In the genomic region with DNA sequence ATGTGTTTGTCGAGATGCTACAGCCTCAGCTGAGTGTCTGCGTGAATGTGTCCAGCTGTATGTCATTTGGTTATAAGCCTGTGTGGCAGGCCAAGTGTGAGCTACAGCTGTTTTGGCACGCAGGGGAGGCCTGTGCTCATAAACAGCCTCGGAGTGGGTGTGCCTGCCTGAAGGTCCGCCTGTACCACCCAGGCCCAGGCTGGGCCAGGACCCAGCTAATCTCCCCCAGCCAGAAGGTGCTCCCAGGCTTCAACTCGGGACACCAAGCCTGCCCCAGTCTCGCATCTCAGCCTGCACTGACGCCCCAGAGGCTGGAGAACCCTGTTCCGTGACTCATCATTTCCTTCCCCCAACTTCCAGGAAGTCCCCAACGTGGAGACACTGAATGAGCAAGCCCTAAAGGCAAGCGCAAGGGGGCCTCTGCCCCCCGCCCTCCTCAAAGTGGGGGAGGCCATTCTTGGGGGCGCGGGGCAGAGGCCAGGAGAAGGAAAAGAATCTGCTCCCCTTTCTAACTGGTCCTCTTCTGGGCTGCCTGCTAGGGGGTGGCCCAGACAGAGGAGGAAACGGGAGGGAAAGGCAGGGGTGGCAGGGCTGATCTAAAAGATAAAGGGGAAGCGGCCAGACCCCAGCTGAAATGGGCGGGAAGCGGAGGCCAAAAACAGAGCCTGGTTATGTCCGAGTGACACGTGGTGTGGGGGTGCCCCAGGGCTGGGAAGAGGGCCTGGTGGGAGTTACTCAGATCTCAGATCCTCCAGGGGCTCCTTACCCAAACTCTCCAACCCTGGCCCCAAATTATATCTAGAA, we compare ENCODE assay signal across 8 cellular contexts. TPM values are rescaled to one million over a fixed set of nuclear protein-coding genes. Genes with fewer than 3 reads are reported as not detected.
DNase-seq lines count a peak whose midpoint lies in the region; ATAC-seq, FAIRE-seq and TF ChIP-seq lines count a peak whose summit lies in the region.

No MANE protein-coding gene starts in this region.

- peaks cover 11% of the 10 kb centered on the region for H3K36me3 ChIP-seq in colonic mucosa
- H3K36me3 ChIP-seq in HepG2 (replicated peaks in 1 of 2; ENCODE audit: control insufficient read depth in 1 of 2, insufficient read depth in 2 of 2, low read length in 2 of 2) = peaks cover 18 to 30% of the 10 kb centered on the region in 2 experiments

- peak overlapping the region; percentile 84 for H3K4me3 ChIP-seq in colonic mucosa
- peak overlapping the region; percentile 87 to 100 (median 98) for H3K4me3 ChIP-seq in HepG2 (replicated peaks in 1 of 3; ENCODE audit: insufficient read depth in 1 of 3, low read depth in 2 of 3, low read length in 3 of 3)

- DNase-seq in Ammon's horn (ENCODE audit: low spot score) (peak; percentile 48), NCI-H226 (peak; percentile 70), colonic mucosa (peak; percentile 84), HepG2 (ENCODE audit: low spot score) (peak; percentile 68)
- DNase-seq in activated CD4-positive, alpha-beta T cell treated with anti-CD3 and anti-CD28 coated beads for 1 hour = peak; percentile 77
- peak; percentile 69 to 92 for DNase-seq in stimulated activated CD4-positive, alpha-beta T cell treated with anti-CD3 and anti-CD28 coated beads, Interleukin-4, amount 100 ng/mL, for 4 hours

- H3K9me3 ChIP-seq in colonic mucosa (no peaks in the 10 kb centered on the region), HepG2 (ENCODE audit: low read length) (no peaks in the 10 kb centered on the region)

- peak; percentile 55 for FAIRE-seq in HepG2 (lab: Jason Lieb, UNC)

- 2% methylated on average over 14 of the region's 20 CpGs for WGBS in HepG2 (ENCODE audit: low lambda C conversion rate)

- POLR2A ChIA-PET in HepG2 (lab: Yijun Ruan, JAX) = interaction anchor here (0.8 to 5.9 kb wide), 12 partner anchors 10 to 125 kb away, joined by 3 to 66 read pairs (median 6); partner anchors contain the start of gene ARHGAP35

- H3K27ac ChIP-seq in colonic mucosa = peak overlapping the region; percentile 95
- peak overlapping the region; percentile 82 for H3K27ac ChIP-seq in HepG2 (ENCODE audit: extremely low read length, insufficient read depth, low read length)

- no peak for TF ChIP-seq EP300 in HepG2 (IDR thresholded peaks at IDR 0.05; ENCODE audit: low read depth in 2 of 2, low read length in 2 of 2)
- TF ChIP-seq EP300 in HepG2 (CRISPR knock-in tag; IDR thresholded peaks at IDR 0.05; ENCODE audit: borderline replicate concordance) = 0 out of 2 replicates have a peak, but pooled peaks have one; percentile 13

- H3K27me3 ChIP-seq in colonic mucosa (no peaks in the 10 kb centered on the region), HepG2 (ENCODE audit: control insufficient read depth in 1 of 2, insufficient read depth in 2 of 2, low read length in 2 of 2) (no peaks in the 10 kb centered on the region; a peak in 1 of 5 replicates)

- ATAC-seq in GM21447 (IDR thresholded peaks at IDR 0.05; ENCODE audit: unreplicated experiment) = peak; percentile 39
- ATAC-seq in HepG2 = peak; percentile 11
- ATAC-seq in HG03108 (IDR thresholded peaks at IDR 0.05; ENCODE audit: unreplicated experiment) = no peak

- H3K4me1 ChIP-seq in colonic mucosa (peaks cover 13% of the 10 kb centered on the region), HepG2 (ENCODE audit: insufficient read depth, low read length) (peaks cover 52% of the 10 kb centered on the region)

- TF ChIP-seq CTCF in colonic mucosa (IDR thresholded peaks at IDR 0.05) (no peak), HepG2 (CRISPR knock-in tag; IDR thresholded peaks at IDR 0.05) (no peak)

- peaks cover 24% of the 10 kb centered on the region for H4K20me1 ChIP-seq in HepG2 (ENCODE audit: insufficient read depth, low read length)

- H3K4me2 ChIP-seq in HepG2 (ENCODE audit: low read depth, low read length) = peak overlapping the region; percentile 99

- peaks cover 61% of the 10 kb centered on the region for H3K79me2 ChIP-seq in HepG2 (ENCODE audit: insufficient read depth, low read length)

- no peak for TF ChIP-seq RAD21 in HepG2 (CRISPR knock-in tag; IDR thresholded peaks at IDR 0.05)

- TF ChIP-seq POLR2A in HepG2 (IDR thresholded peaks at IDR 0.05; ENCODE audit: insufficient read depth in 1 of 2, low read depth in 2 of 2, low read length in 2 of 2) = peak; percentile 30 to 46; a peak in 3 of 4 replicates

- in situ Hi-C loops in HepG2 (cut with HindIII; ENCODE audit: extremely low pct_ligation_motif_present, low pct_unique_long_range_greater_than_20kb) = no loop called here

- intact Hi-C loops in colonic mucosa (cut with DNase I) (no loop called here), HepG2 (cut with micrococcal nuclease; ENCODE audit: unreplicated experiment) (no loop called here)

- H3K9ac ChIP-seq in colonic mucosa (ENCODE audit: low read depth in 2 of 2, low read length in 2 of 2) = peak overlapping the region; percentile 96 to 98
- H3K9ac ChIP-seq in HepG2 (ENCODE audit: insufficient read depth, low read depth, low read length) = peak overlapping the region; percentile 95

- no peak overlapping the region for H2AFZ ChIP-seq in HepG2 (ENCODE audit: low read length)

- no TSS peak for BruUV-seq in HepG2 (replicated peaks; lab: Mats Ljungman, UMichigan)

- CTCF ChIA-PET in HepG2 (lab: Yijun Ruan, JAX; ENCODE audit: low intra/inter-chr PET ratio, low total read pairs) = no interaction called here

RNA-seq across cellular contexts. Expression of gene SLC1A5, which starts 2.0 kb away (rescaled TPM):
- 100 to 1,000 TPM in 1 of 2 donors, 10 to 100 TPM in 1; 84.3 to 169 TPM for total RNA-seq in colonic mucosa
- 62.9 and 120 TPM in 2 replicates for total RNA-seq in HepG2 (2016; rRNA removed; fragmentation: Illumina TruSeq; extraction: Trizol)
- 32.1 and 33.8 TPM in 2 replicates for total RNA-seq in HepG2 (2016; cell fraction: cytosol; rRNA removed; fragmentation: Illumina TruSeq; extraction: Trizol; ENCODE audit: low read depth)
- total RNA-seq in HepG2 (2016; cell fraction: insoluble cytoplasmic fraction; rRNA removed; fragmentation: Illumina TruSeq; extraction: Trizol) = 60.0 and 120 TPM in 2 replicates
- total RNA-seq in HepG2 (2016; cell fraction: membrane; rRNA removed; fragmentation: Illumina TruSeq; extraction: Trizol) = 66.6 and 68.6 TPM in 2 replicates
- 104 and 128 TPM in 2 replicates for total RNA-seq in HepG2 (2016; cell fraction: nucleus; rRNA removed; fragmentation: Illumina TruSeq; extraction: Trizol)
- 159 and 209 TPM in 2 replicates for polyA plus RNA-seq in HepG2 (2011; rRNA removed)
- polyA plus RNA-seq in HepG2 (2011; cell fraction: cytosol; rRNA removed) = 144 and 165 TPM in 2 replicates
- 113 and 131 TPM in 2 replicates for polyA plus RNA-seq in HepG2 (2011; cell fraction: nucleus; rRNA removed)
- polyA plus RNA-seq in HepG2 (2012) = 119 and 235 TPM in 2 replicates
- 34.6 and 34.8 TPM in 2 replicates for polyA plus RNA-seq in HepG2 (2016; cell fraction: cytosol; fragmentation: Illumina TruSeq; extraction: Trizol; ENCODE audit: low read depth)
- 74.0 and 78.9 TPM in 2 replicates for polyA plus RNA-seq in HepG2 (2016; cell fraction: insoluble cytoplasmic fraction; fragmentation: Illumina TruSeq; extraction: Trizol; ENCODE audit: low read depth)
- 51.1 and 55.4 TPM in 2 replicates for polyA plus RNA-seq in HepG2 (2016; cell fraction: membrane; fragmentation: Illumina TruSeq; extraction: Trizol; ENCODE audit: low read depth)
- 197 and 219 TPM in 2 replicates for polyA plus RNA-seq in HepG2 (2016; cell fraction: nucleus; fragmentation: Illumina TruSeq; extraction: Trizol; ENCODE audit: insufficient read depth, low read depth)
- 282 and 502 TPM in 2 replicates for polyA minus RNA-seq in HepG2 (2011; rRNA and poly(A)+ RNA removed; ENCODE audit: low replicate concordance)
- polyA minus RNA-seq in HepG2 (2011; cell fraction: cytosol; rRNA and poly(A)+ RNA removed) = 101 and 104 TPM in 2 replicates
- 52.3 and 68.3 TPM in 2 replicates for polyA minus RNA-seq in HepG2 (2011; cell fraction: nucleus; rRNA and poly(A)+ RNA removed)

RNA-seq across cellular contexts. Expression of gene STRN4, which starts 40.2 kb away (rescaled TPM):
- total RNA-seq in colonic mucosa (10 to 100 TPM; 56.5 to 90.0 TPM), HepG2 (2016; rRNA removed; fragmentation: Illumina TruSeq; extraction: Trizol) (32.2 and 43.1 TPM in 2 replicates)
- total RNA-seq in HepG2 (2016; cell fraction: cytosol; rRNA removed; fragmentation: Illumina TruSeq; extraction: Trizol; ENCODE audit: low read depth) = 13.6 and 15.4 TPM in 2 replicates
- total RNA-seq in HepG2 (2016; cell fraction: insoluble cytoplasmic fraction; rRNA removed; fragmentation: Illumina TruSeq; extraction: Trizol) = 25.7 and 41.7 TPM in 2 replicates
- 30.2 and 30.9 TPM in 2 replicates for total RNA-seq in HepG2 (2016; cell fraction: membrane; rRNA removed; fragmentation: Illumina TruSeq; extraction: Trizol)
- total RNA-seq in HepG2 (2016; cell fraction: nucleus; rRNA removed; fragmentation: Illumina TruSeq; extraction: Trizol) = 30.6 and 31.6 TPM in 2 replicates
- polyA plus RNA-seq in HepG2 (2011; rRNA removed) = 57.3 and 80.7 TPM in 2 replicates
- 34.2 and 64.8 TPM in 2 replicates for polyA plus RNA-seq in HepG2 (2011; cell fraction: cytosol; rRNA removed)
- 266 and 313 TPM in 2 replicates for polyA plus RNA-seq in HepG2 (2011; cell fraction: nucleus; rRNA removed)
- 35.6 and 48.5 TPM in 2 replicates for polyA plus RNA-seq in HepG2 (2012)
- 8.5 and 9.3 TPM in 2 replicates for polyA plus RNA-seq in HepG2 (2016; cell fraction: cytosol; fragmentation: Illumina TruSeq; extraction: Trizol; ENCODE audit: low read depth)
- 34.1 and 37.8 TPM in 2 replicates for polyA plus RNA-seq in HepG2 (2016; cell fraction: insoluble cytoplasmic fraction; fragmentation: Illumina TruSeq; extraction: Trizol; ENCODE audit: low read depth)
- 21.1 and 23.2 TPM in 2 replicates for polyA plus RNA-seq in HepG2 (2016; cell fraction: membrane; fragmentation: Illumina TruSeq; extraction: Trizol; ENCODE audit: low read depth)
- 78.0 and 78.1 TPM in 2 replicates for polyA plus RNA-seq in HepG2 (2016; cell fraction: nucleus; fragmentation: Illumina TruSeq; extraction: Trizol; ENCODE audit: insufficient read depth, low read depth)
- 47.8 and 141 TPM in 2 replicates for polyA minus RNA-seq in HepG2 (2011; rRNA and poly(A)+ RNA removed; ENCODE audit: low replicate concordance)
- 30.6 and 39.4 TPM in 2 replicates for polyA minus RNA-seq in HepG2 (2011; cell fraction: cytosol; rRNA and poly(A)+ RNA removed)
- polyA minus RNA-seq in HepG2 (2011; cell fraction: nucleus; rRNA and poly(A)+ RNA removed) = 37.0 and 47.4 TPM in 2 replicates

RNA-seq across cellular contexts. Expression of gene FKRP, which starts 40.6 kb away (rescaled TPM):
- total RNA-seq in colonic mucosa (10 to 100 TPM in 1 of 2 donors, 1 to 10 TPM in 1; 8.4 to 10.4 TPM), HepG2 (2016; rRNA removed; fragmentation: Illumina TruSeq; extraction: Trizol) (4.0 and 9.8 TPM in 2 replicates)
- 1.2 and 1.9 TPM in 2 replicates for total RNA-seq in HepG2 (2016; cell fraction: cytosol; rRNA removed; fragmentation: Illumina TruSeq; extraction: Trizol; ENCODE audit: low read depth)
- total RNA-seq in HepG2 (2016; cell fraction: insoluble cytoplasmic fraction; rRNA removed; fragmentation: Illumina TruSeq; extraction: Trizol) = 3.4 and 11.2 TPM in 2 replicates
- total RNA-seq in HepG2 (2016; cell fraction: membrane; rRNA removed; fragmentation: Illumina TruSeq; extraction: Trizol) = 3.6 and 3.7 TPM in 2 replicates
- 11.2 and 11.6 TPM in 2 replicates for total RNA-seq in HepG2 (2016; cell fraction: nucleus; rRNA removed; fragmentation: Illumina TruSeq; extraction: Trizol)
- 7.3 and 9.2 TPM in 2 replicates for polyA plus RNA-seq in HepG2 (2011; rRNA removed)
- 7.8 and 9.7 TPM in 2 replicates for polyA plus RNA-seq in HepG2 (2011; cell fraction: cytosol; rRNA removed)
- polyA plus RNA-seq in HepG2 (2011; cell fraction: nucleus; rRNA removed) = 27.5 and 33.9 TPM in 2 replicates
- 12.4 and 17.0 TPM in 2 replicates for polyA plus RNA-seq in HepG2 (2012)
- polyA plus RNA-seq in HepG2 (2016; cell fraction: cytosol; fragmentation: Illumina TruSeq; extraction: Trizol; ENCODE audit: low read depth) = 0.63 and 1.3 TPM in 2 replicates
- polyA plus RNA-seq in HepG2 (2016; cell fraction: insoluble cytoplasmic fraction; fragmentation: Illumina TruSeq; extraction: Trizol; ENCODE audit: low read depth) = 5.1 TPM in 2 replicates
- polyA plus RNA-seq in HepG2 (2016; cell fraction: membrane; fragmentation: Illumina TruSeq; extraction: Trizol; ENCODE audit: low read depth) = 1.7 and 2.3 TPM in 2 replicates
- 34.8 and 35.7 TPM in 2 replicates for polyA plus RNA-seq in HepG2 (2016; cell fraction: nucleus; fragmentation: Illumina TruSeq; extraction: Trizol; ENCODE audit: insufficient read depth, low read depth)
- polyA minus RNA-seq in HepG2 (2011; rRNA and poly(A)+ RNA removed; ENCODE audit: low replicate concordance) = 6.9 and 11.0 TPM in 2 replicates
- polyA minus RNA-seq in HepG2 (2011; cell fraction: cytosol; rRNA and poly(A)+ RNA removed) = 7.5 and 8.8 TPM in 2 replicates
- polyA minus RNA-seq in HepG2 (2011; cell fraction: nucleus; rRNA and poly(A)+ RNA removed) = 10.3 and 11.5 TPM in 2 replicates
